In genomic region chr7:93923946-93924345, GRCh38 we compare ENCODE assay signal across 15 cellular contexts. TPM values are rescaled to one million over a fixed set of nuclear protein-coding genes. Genes with fewer than 3 reads are reported as not detected.
A peak's percentile ranks its signal among the peaks of the same experiment; 100 is the strongest.
DNase-seq lines count a peak whose midpoint lies in the region; ATAC-seq, FAIRE-seq and TF ChIP-seq lines count a peak whose summit lies in the region.
"Had no signal": no experiment of that assay in that cellular context is flagged by ENCODE, and none has a peak within 500 bp of the region (broad histone marks: within the 10 kb centered on the region; RNA-seq: fewer than 3 reads in every experiment).

No MANE protein-coding gene starts in this region.

- no peak for FAIRE-seq in HepG2 (lab: Jason Lieb, UNC)

- H3K4me1 Mint-ChIP-seq in osteocyte (ENCODE audit: unreplicated experiment): peaks cover 44% of the 10 kb centered on the region

- no peaks in the 10 kb centered on the region for H3K27me3 Mint-ChIP-seq in osteocyte (ENCODE audit: unreplicated experiment)

- H3K27ac ChIP-seq in right lobe of liver: peak overlapping the region in 2 of 3 donors; percentile 4 to 24
- no peak overlapping the region for H3K27ac ChIP-seq in HepG2 (ENCODE audit: extremely low read length, insufficient read depth, low read length)
- peak overlapping the region; percentile 0 for H3K27ac ChIP-seq in fibroblast of lung (ENCODE audit: insufficient read depth, low read length)
- H3K27ac ChIP-seq: BLaER1 had no signal

- intact Hi-C loops in right lobe of liver (cut with DNase I) (no loop called here), HepG2 (cut with micrococcal nuclease; ENCODE audit: unreplicated experiment) (no loop called here)

- DNase-seq in right lobe of liver: no peak
- DNase-seq in HepG2 (ENCODE audit: low spot score): no peak
- DNase-seq in fibroblast of lung (ENCODE audit: low read depth in 2 of 2): peak; percentile 23 to 55
- DNase-seq in osteocyte (ENCODE audit: extremely low spot score, unreplicated experiment): no peak
- DNase-seq in SIG-M5 treated with dmso at 0.1 percent for 504 hours (lab: John Stamatoyannopoulos, UW; ENCODE audit: unreplicated experiment): no peak
- DNase-seq in activated T-cell treated with anti-CD3 and anti-CD28 coated beads for 4 hours: no peak
- DNase-seq: activated T-cell treated with anti-CD3 and anti-CD28 coated beads, Interleukin-2, amount 50 U/mL, for 48 hours; caudate nucleus; H7; head of caudate nucleus; Peyer's patch had no signal

- H3K36me3 Mint-ChIP-seq in osteocyte (ENCODE audit: unreplicated experiment): peaks cover 35% of the 10 kb centered on the region
- H3K36me3 Mint-ChIP-seq: natural killer cell treated with Interleukin-12 subunit alpha and Interleukin-12 subunit beta and Interleukin-15 and Interleukin-18, amount 100 ng/mL, for 72 hours had no signal

- H2AFZ ChIP-seq in HepG2 (ENCODE audit: low read length) (no peak overlapping the region), fibroblast of lung (ENCODE audit: low read length) (no peak overlapping the region)

- in situ Hi-C loops in HepG2 (cut with HindIII; ENCODE audit: extremely low pct_ligation_motif_present, low pct_unique_long_range_greater_than_20kb): no loop called here

- H3K9me3 Mint-ChIP-seq in osteocyte (ENCODE audit: unreplicated experiment): no peaks in the 10 kb centered on the region
- H3K9me3 Mint-ChIP-seq: natural killer cell treated with Interleukin-12 subunit alpha and Interleukin-12 subunit beta and Interleukin-15 and Interleukin-18, amount 100 ng/mL, for 72 hours had no signal

- ATAC-seq in right lobe of liver: no peak
- ATAC-seq in HepG2: no peak
- ATAC-seq in HG03175 (IDR thresholded peaks at IDR 0.05; ENCODE audit: unreplicated experiment): no peak
- no peak for ATAC-seq in HG02981 (IDR thresholded peaks at IDR 0.05; ENCODE audit: unreplicated experiment)
- ATAC-seq: natural killer cell treated with Interleukin-12 subunit alpha and Interleukin-12 subunit beta and Interleukin-15 and Interleukin-18, amount 100 ng/mL, for 72 hours had no signal

- H3K27me3 ChIP-seq in right lobe of liver (no peaks in the 10 kb centered on the region), HepG2 (ENCODE audit: control insufficient read depth in 1 of 2, insufficient read depth in 2 of 2, low read length in 2 of 2) (peaks cover 5 to 16% of the 10 kb centered on the region in 2 experiments; a peak in 4 of 5 replicates), fibroblast of lung (ENCODE audit: control insufficient read depth, insufficient read depth, low read length) (no peaks in the 10 kb centered on the region)
- H3K27me3 ChIP-seq: BLaER1, Peyer's patch had no signal

- CTCF ChIA-PET in HepG2 (lab: Yijun Ruan, JAX; ENCODE audit: low intra/inter-chr PET ratio, low total read pairs): no interaction called here

- H4K20me1 ChIP-seq in HepG2 (ENCODE audit: insufficient read depth, low read length) (no peaks in the 10 kb centered on the region), fibroblast of lung (ENCODE audit: control insufficient read depth, extremely low read depth, insufficient read depth, low read length) (no peaks in the 10 kb centered on the region)
- H4K20me1 ChIP-seq: BLaER1 had no signal

- H3K9me3 ChIP-seq in right lobe of liver (no peaks in the 10 kb centered on the region), HepG2 (ENCODE audit: low read length) (no peaks in the 10 kb centered on the region), fibroblast of lung (ENCODE audit: control insufficient read depth, insufficient read depth, low read depth, low read length) (no peaks in the 10 kb centered on the region)
- H3K9me3 ChIP-seq: BLaER1, Peyer's patch had no signal

- peak overlapping the region; percentile 94 for H3K4me3 Mint-ChIP-seq in osteocyte (ENCODE audit: unreplicated experiment)
- H3K4me3 Mint-ChIP-seq: natural killer cell treated with Interleukin-12 subunit alpha and Interleukin-12 subunit beta and Interleukin-15 and Interleukin-18, amount 100 ng/mL, for 72 hours had no signal

- TF ChIP-seq RAD21 in HepG2 (CRISPR knock-in tag; IDR thresholded peaks at IDR 0.05): no peak

- H3K36me3 ChIP-seq in right lobe of liver (no peaks in the 10 kb centered on the region), HepG2 (replicated peaks in 1 of 2; ENCODE audit: control insufficient read depth in 1 of 2, insufficient read depth in 2 of 2, low read length in 2 of 2) (no peaks in the 10 kb centered on the region), fibroblast of lung (ENCODE audit: control insufficient read depth, insufficient read depth, low read length) (peaks cover 8% of the 10 kb centered on the region)
- H3K36me3 ChIP-seq: BLaER1, Peyer's patch had no signal

- POLR2A ChIA-PET in HepG2 (lab: Yijun Ruan, JAX): no interaction called here

- TF ChIP-seq CTCF in right lobe of liver (IDR thresholded peaks at IDR 0.05) (no peak), HepG2 (CRISPR knock-in tag; IDR thresholded peaks at IDR 0.05) (no peak), fibroblast of lung (conservative IDR thresholded peaks at IDR 0.05 in 1 of 2, IDR thresholded peaks at IDR 0.05 in 1 of 2; ENCODE audit: low read depth in 1 of 2, low read length in 2 of 2) (no peak), osteocyte (IDR thresholded peaks at IDR 0.05) (no peak)

- H3K79me2 ChIP-seq in HepG2 (ENCODE audit: insufficient read depth, low read length) (no peaks in the 10 kb centered on the region), fibroblast of lung (ENCODE audit: control insufficient read depth, insufficient read depth, low read length) (peaks cover 37% of the 10 kb centered on the region)

- TF ChIP-seq EP300 in HepG2 (IDR thresholded peaks at IDR 0.05; ENCODE audit: low read depth in 2 of 2, low read length in 2 of 2): no peak
- TF ChIP-seq EP300 in HepG2 (CRISPR knock-in tag; IDR thresholded peaks at IDR 0.05; ENCODE audit: borderline replicate concordance): no peak

- H3K4me2 ChIP-seq in HepG2 (ENCODE audit: low read depth, low read length): no peak overlapping the region
- peak overlapping the region; percentile 94 for H3K4me2 ChIP-seq in fibroblast of lung (ENCODE audit: extremely low read depth, insufficient read depth, low read length)
- H3K4me2 ChIP-seq: BLaER1 had no signal

- peak overlapping the region; percentile 97 for H3K27ac Mint-ChIP-seq in osteocyte (ENCODE audit: unreplicated experiment)
- H3K27ac Mint-ChIP-seq: natural killer cell treated with Interleukin-12 subunit alpha and Interleukin-12 subunit beta and Interleukin-15 and Interleukin-18, amount 100 ng/mL, for 72 hours had no signal

- TF ChIP-seq POLR2A in right lobe of liver (IDR thresholded peaks at IDR 0.05) (no peak), HepG2 (IDR thresholded peaks at IDR 0.05; ENCODE audit: insufficient read depth in 1 of 2, low read depth in 2 of 2, low read length in 2 of 2) (no peak)

- H3K4me1 ChIP-seq in right lobe of liver: peaks cover 0 to 4% (median 0%) of the 10 kb centered on the region in 4 donors
- H3K4me1 ChIP-seq in HepG2 (ENCODE audit: insufficient read depth, low read length): no peaks in the 10 kb centered on the region
- H3K4me1 ChIP-seq in fibroblast of lung (ENCODE audit: control insufficient read depth, extremely low read depth, insufficient read depth, low read length): no peaks in the 10 kb centered on the region
- H3K4me1 ChIP-seq: Peyer's patch had no signal

- WGBS in right lobe of liver (ENCODE audit: insufficient coverage, low coverage, low lambda C conversion rate, missing lambda C conversion rate): 31% methylated on average over 1 of the region's 1 CpG
- whole genome bisulfite sequencing in HepG2 (ENCODE audit: low lambda C conversion rate): 0% methylated on average over 1 of the region's 1 CpG

- BruUV-seq in HepG2 (replicated peaks; lab: Mats Ljungman, UMichigan): no TSS peak

- H3K4me3 ChIP-seq in right lobe of liver: peak overlapping the region; percentile 37 to 49 (median 46)
- no peak overlapping the region for H3K4me3 ChIP-seq in HepG2 (replicated peaks in 1 of 3; ENCODE audit: insufficient read depth in 1 of 3, low read depth in 2 of 3, low read length in 3 of 3)
- H3K4me3 ChIP-seq in fibroblast of lung (replicated peaks in 1 of 4; ENCODE audit: control extremely low read depth in 1 of 4, insufficient read depth in 1 of 4, low read depth in 3 of 4, low read length in 4 of 4): peak overlapping the region; percentile 67 to 78 (median 72)
- H3K4me3 ChIP-seq: BLaER1 had no signal

- no peak overlapping the region for H3K9ac ChIP-seq in HepG2 (ENCODE audit: insufficient read depth, low read depth, low read length)
- H3K9ac ChIP-seq in fibroblast of lung (ENCODE audit: insufficient read depth, low read length): peak overlapping the region; percentile 34
- H3K9ac ChIP-seq: BLaER1 had no signal

RNA-seq across cellular contexts. Expression of gene GNG11, which starts 2.4 kb away (rescaled TPM):
- 1 to 10 TPM in 5 of 6 experiments, under 1 TPM in 1; 0.86 to 6.1 (median 4.0) TPM for total RNA-seq in right lobe of liver
- total RNA-seq in HepG2 (2016; rRNA removed; fragmentation: Illumina TruSeq; extraction: Trizol): not detected in 2 replicates
- total RNA-seq in HepG2 (2016; cell fraction: cytosol; rRNA removed; fragmentation: Illumina TruSeq; extraction: Trizol; ENCODE audit: low read depth): not detected in 2 replicates
- total RNA-seq in HepG2 (2016; cell fraction: insoluble cytoplasmic fraction; rRNA removed; fragmentation: Illumina TruSeq; extraction: Trizol): not detected in 2 replicates
- not detected in 2 replicates for total RNA-seq in HepG2 (2016; cell fraction: membrane; rRNA removed; fragmentation: Illumina TruSeq; extraction: Trizol)
- total RNA-seq in HepG2 (2016; cell fraction: nucleus; rRNA removed; fragmentation: Illumina TruSeq; extraction: Trizol): not detected in 2 replicates
- polyA plus RNA-seq in HepG2 (2011; rRNA removed): not detected in 2 replicates
- not detected in 2 replicates for polyA plus RNA-seq in HepG2 (2011; cell fraction: cytosol; rRNA removed)
- polyA plus RNA-seq in HepG2 (2011; cell fraction: nucleus; rRNA removed): not detected in 2 replicates
- polyA plus RNA-seq in HepG2 (2012): not detected in 2 replicates
- polyA plus RNA-seq in HepG2 (2016; cell fraction: cytosol; fragmentation: Illumina TruSeq; extraction: Trizol; ENCODE audit: low read depth): not detected in 2 replicates
- polyA plus RNA-seq in HepG2 (2016; cell fraction: insoluble cytoplasmic fraction; fragmentation: Illumina TruSeq; extraction: Trizol; ENCODE audit: low read depth): not detected in 2 replicates
- not detected in 2 replicates for polyA plus RNA-seq in HepG2 (2016; cell fraction: membrane; fragmentation: Illumina TruSeq; extraction: Trizol; ENCODE audit: low read depth)
- not detected in 2 replicates for polyA plus RNA-seq in HepG2 (2016; cell fraction: nucleus; fragmentation: Illumina TruSeq; extraction: Trizol; ENCODE audit: insufficient read depth, low read depth)
- 1.2 TPM in 1 of 2 replicates, not detected in the other for polyA minus RNA-seq in HepG2 (2011; rRNA and poly(A)+ RNA removed; ENCODE audit: low replicate concordance)
- polyA minus RNA-seq in HepG2 (2011; cell fraction: cytosol; rRNA and poly(A)+ RNA removed): not detected in 2 replicates
- not detected in 2 replicates for polyA minus RNA-seq in HepG2 (2011; cell fraction: nucleus; rRNA and poly(A)+ RNA removed)
- total RNA-seq in fibroblast of lung: 9.0 and 27.2 TPM in 2 replicates
- polyA plus RNA-seq in fibroblast of lung: 23.1 and 46.1 TPM in 2 replicates
- polyA plus RNA-seq in fibroblast of lung (2012): 37.7 and 63.8 TPM in 2 replicates
- polyA minus RNA-seq in fibroblast of lung (ENCODE audit: low replicate concordance): 0.59 and 2.2 TPM in 2 replicates
- 49.6 and 49.7 TPM in 2 replicates for total RNA-seq in osteocyte
- total RNA-seq: natural killer cell treated with Interleukin-12 subunit alpha and Interleukin-12 subunit beta and Interleukin-15 and Interleukin-18, amount 100 ng/mL, for 72 hours had no signal

RNA-seq across cellular contexts. Expression of gene GNGT1, which starts 17.6 kb away (rescaled TPM):
- not detected for total RNA-seq in right lobe of liver
- total RNA-seq in HepG2 (2016; rRNA removed; fragmentation: Illumina TruSeq; extraction: Trizol): not detected in 2 replicates
- total RNA-seq in HepG2 (2016; cell fraction: cytosol; rRNA removed; fragmentation: Illumina TruSeq; extraction: Trizol; ENCODE audit: low read depth): not detected in 2 replicates
- total RNA-seq in HepG2 (2016; cell fraction: insoluble cytoplasmic fraction; rRNA removed; fragmentation: Illumina TruSeq; extraction: Trizol): not detected in 2 replicates
- not detected in 2 replicates for total RNA-seq in HepG2 (2016; cell fraction: membrane; rRNA removed; fragmentation: Illumina TruSeq; extraction: Trizol)
- not detected in 2 replicates for total RNA-seq in HepG2 (2016; cell fraction: nucleus; rRNA removed; fragmentation: Illumina TruSeq; extraction: Trizol)
- polyA plus RNA-seq in HepG2 (2011; rRNA removed): not detected in 2 replicates
- polyA plus RNA-seq in HepG2 (2011; cell fraction: cytosol; rRNA removed): not detected in 2 replicates
- polyA plus RNA-seq in HepG2 (2011; cell fraction: nucleus; rRNA removed): not detected in 2 replicates
- polyA plus RNA-seq in HepG2 (2012): not detected in 2 replicates
- not detected in 2 replicates for polyA plus RNA-seq in HepG2 (2016; cell fraction: cytosol; fragmentation: Illumina TruSeq; extraction: Trizol; ENCODE audit: low read depth)
- not detected in 2 replicates for polyA plus RNA-seq in HepG2 (2016; cell fraction: insoluble cytoplasmic fraction; fragmentation: Illumina TruSeq; extraction: Trizol; ENCODE audit: low read depth)
- polyA plus RNA-seq in HepG2 (2016; cell fraction: membrane; fragmentation: Illumina TruSeq; extraction: Trizol; ENCODE audit: low read depth): not detected in 2 replicates
- not detected in 2 replicates for polyA plus RNA-seq in HepG2 (2016; cell fraction: nucleus; fragmentation: Illumina TruSeq; extraction: Trizol; ENCODE audit: insufficient read depth, low read depth)
- 1.9 TPM in 1 of 2 replicates, not detected in the other for polyA minus RNA-seq in HepG2 (2011; rRNA and poly(A)+ RNA removed; ENCODE audit: low replicate concordance)
- not detected in 2 replicates for polyA minus RNA-seq in HepG2 (2011; cell fraction: cytosol; rRNA and poly(A)+ RNA removed)
- polyA minus RNA-seq in HepG2 (2011; cell fraction: nucleus; rRNA and poly(A)+ RNA removed): not detected in 2 replicates
- total RNA-seq in fibroblast of lung: not detected in 2 replicates
- polyA plus RNA-seq in fibroblast of lung: not detected in 2 replicates
- not detected in 2 replicates for polyA plus RNA-seq in fibroblast of lung (2012)
- not detected in 2 replicates for polyA minus RNA-seq in fibroblast of lung (ENCODE audit: low replicate concordance)
- not detected in 2 replicates for total RNA-seq in osteocyte
- total RNA-seq: H7; natural killer cell treated with Interleukin-12 subunit alpha and Interleukin-12 subunit beta and Interleukin-15 and Interleukin-18, amount 100 ng/mL, for 72 hours; Peyer's patch had no signal

RNA-seq across cellular contexts. Expression of gene TFPI2, which starts 33.4 kb away (rescaled TPM):
- total RNA-seq in right lobe of liver (10 to 100 TPM in 1 of 6 experiments, 1 to 10 TPM in 4, under 1 TPM in 1; 0.49 to 17.0 (median 2.0) TPM), HepG2 (2016; rRNA removed; fragmentation: Illumina TruSeq; extraction: Trizol) (0.22 and 0.24 TPM in 2 replicates), fibroblast of lung (1.5 and 14.4 TPM in 2 replicates), osteocyte (58.7 and 61.3 TPM in 2 replicates)
- total RNA-seq in HepG2 (2016; cell fraction: cytosol; rRNA removed; fragmentation: Illumina TruSeq; extraction: Trizol; ENCODE audit: low read depth): 0.40 TPM in 1 of 2 replicates, not detected in the other
- total RNA-seq in HepG2 (2016; cell fraction: insoluble cytoplasmic fraction; rRNA removed; fragmentation: Illumina TruSeq; extraction: Trizol): 0.16 and 0.37 TPM in 2 replicates
- total RNA-seq in HepG2 (2016; cell fraction: membrane; rRNA removed; fragmentation: Illumina TruSeq; extraction: Trizol): not detected in 2 replicates
- total RNA-seq in HepG2 (2016; cell fraction: nucleus; rRNA removed; fragmentation: Illumina TruSeq; extraction: Trizol): 0.47 and 1.5 TPM in 2 replicates
- polyA plus RNA-seq in HepG2 (2011; rRNA removed) (0.10 and 0.16 TPM in 2 replicates), fibroblast of lung (57.6 and 76.0 TPM in 2 replicates)
- 0.13 and 0.17 TPM in 2 replicates for polyA plus RNA-seq in HepG2 (2011; cell fraction: cytosol; rRNA removed)
- polyA plus RNA-seq in HepG2 (2011; cell fraction: nucleus; rRNA removed): not detected in 2 replicates
- 0.20 TPM in 1 of 2 replicates, not detected in the other for polyA plus RNA-seq in HepG2 (2012)
- 0.19 and 0.36 TPM in 2 replicates for polyA plus RNA-seq in HepG2 (2016; cell fraction: cytosol; fragmentation: Illumina TruSeq; extraction: Trizol; ENCODE audit: low read depth)
- polyA plus RNA-seq in HepG2 (2016; cell fraction: insoluble cytoplasmic fraction; fragmentation: Illumina TruSeq; extraction: Trizol; ENCODE audit: low read depth): 0.76 and 0.99 TPM in 2 replicates
- 0.44 and 0.47 TPM in 2 replicates for polyA plus RNA-seq in HepG2 (2016; cell fraction: membrane; fragmentation: Illumina TruSeq; extraction: Trizol; ENCODE audit: low read depth)
- polyA plus RNA-seq in HepG2 (2016; cell fraction: nucleus; fragmentation: Illumina TruSeq; extraction: Trizol; ENCODE audit: insufficient read depth, low read depth): 0.59 and 1.8 TPM in 2 replicates
- not detected in 2 replicates for polyA minus RNA-seq in HepG2 (2011; rRNA and poly(A)+ RNA removed; ENCODE audit: low replicate concordance)
- polyA minus RNA-seq in HepG2 (2011; cell fraction: cytosol; rRNA and poly(A)+ RNA removed): not detected in 2 replicates
- polyA minus RNA-seq in HepG2 (2011; cell fraction: nucleus; rRNA and poly(A)+ RNA removed): not detected in 2 replicates
- 58.9 and 71.5 TPM in 2 replicates for polyA plus RNA-seq in fibroblast of lung (2012)
- 35.6 and 44.9 TPM in 2 replicates for polyA minus RNA-seq in fibroblast of lung (ENCODE audit: low replicate concordance)
- total RNA-seq: natural killer cell treated with Interleukin-12 subunit alpha and Interleukin-12 subunit beta and Interleukin-15 and Interleukin-18, amount 100 ng/mL, for 72 hours had no signal

Comparison
In these comparisons a context has a peak if more than half of its experiments do, and no peak if none do; other contexts are left out.
1. H3K4me3 ChIP-seq: peak in right lobe of liver (3 of 3) and fibroblast of lung (4 of 4); none in HepG2 (0 of 3).
2. DNase-seq: peak in fibroblast of lung (2 of 2); none in right lobe of liver (0 of 3), HepG2 (single experiment), osteocyte (single experiment), SIG-M5 treated with dmso at 0.1 percent for 504 hours (single experiment) and activated T-cell treated with anti-CD3 and anti-CD28 coated beads for 4 hours (single experiment).